In genomic region chr7:8143151-8143874, GRCh38 we compare ENCODE assay signal across 16 cellular contexts.
A peak's percentile ranks its signal among the peaks of the same experiment; 100 is the strongest.
DNase-seq lines count a peak whose midpoint lies in the region; ATAC-seq and TF ChIP-seq lines count a peak whose summit lies in the region.
"Had no signal": no experiment of that assay in that cellular context is flagged by ENCODE, and none has a peak within 500 bp of the region (broad histone marks: within the 10 kb centered on the region; RNA-seq: fewer than 3 reads in every experiment).

No MANE protein-coding gene starts in this region.

- peak; percentile 47 for ATAC-seq in HG03039 (IDR thresholded peaks at IDR 0.05; ENCODE audit: unreplicated experiment)
- no peak for ATAC-seq in Right ventricle myocardium superior (ENCODE audit: poor library complexity)
- ATAC-seq: mucosa of descending colon, sciatic nerve had no signal

- H2AFZ ChIP-seq in Karpas-422 (ENCODE audit: low read length): no peak overlapping the region

- DNase-seq in breast epithelium (ENCODE audit: low spot score in 2 of 2): no peak
- no peak for DNase-seq in MCF 10A (ENCODE audit: unreplicated experiment)
- DNase-seq in astrocyte of the hippocampus (ENCODE audit: low read depth, low spot score): peak; percentile 15
- DNase-seq in Right ventricle myocardium superior: no peak
- no peak for DNase-seq in Karpas-422
- DNase-seq in NCI-H510A treated with DMSO at 0.1 percent for 48 hours (lab: John Stamatoyannopoulos, UW): no peak
- DNase-seq: DMS79, mucosa of descending colon, NCI-H1092 treated with DMSO at 0.1 percent for 48 hours, NCI-H526 treated with DMSO at 0.1 percent for 48 hours, SK-N-SH, tibial artery had no signal

- H3K4me1 ChIP-seq in breast epithelium: no peaks in the 10 kb centered on the region
- peaks cover 3% of the 10 kb centered on the region for H3K4me1 ChIP-seq in thymus (ENCODE audit: control insufficient read depth, insufficient read depth, low read length)
- H3K4me1 ChIP-seq in Karpas-422 (ENCODE audit: low read length): no peaks in the 10 kb centered on the region
- H3K4me1 ChIP-seq: tibial artery had no signal

- H4K20me1 ChIP-seq in Karpas-422 (ENCODE audit: insufficient read depth, low read depth, low read length): no peaks in the 10 kb centered on the region

- H3K9me2 ChIP-seq in Karpas-422 (replicated peaks; ENCODE audit: insufficient read depth, low read length): no peaks in the 10 kb centered on the region
- H3K9me2 ChIP-seq: SK-N-SH had no signal

- H3K36me3 ChIP-seq in breast epithelium: no peaks in the 10 kb centered on the region
- no peaks in the 10 kb centered on the region for H3K36me3 ChIP-seq in thymus (ENCODE audit: control insufficient read depth, insufficient read depth)
- H3K36me3 ChIP-seq in Karpas-422 (ENCODE audit: insufficient read depth, low read length): no peaks in the 10 kb centered on the region
- H3K36me3 ChIP-seq: tibial artery had no signal

- H3K36me3 Mint-ChIP-seq in MCF 10A (ENCODE audit: insufficient read depth, unreplicated experiment): no peaks in the 10 kb centered on the region

- POLR2A ChIA-PET in MCF 10A (lab: Yijun Ruan, JAX): interaction anchor here (0.8 kb wide), 1 partner anchor 18 kb away, joined by 3 read pairs; no protein-coding TSS in a partner anchor

- H3K27ac ChIP-seq in breast epithelium (peak overlapping the region; percentile 3 to 35), thymus (ENCODE audit: low read depth) (peak overlapping the region; percentile 62), Karpas-422 (ENCODE audit: low read length) (no peak overlapping the region)
- H3K27ac ChIP-seq: HL-60, tibial artery had no signal

- no peak for TF ChIP-seq POLR2A in breast epithelium (IDR thresholded peaks at IDR 0.05)

- no peaks in the 10 kb centered on the region for H3K27me3 ChIP-seq in breast epithelium
- H3K27me3 ChIP-seq in thymus (ENCODE audit: control insufficient read depth, insufficient read depth): no peaks in the 10 kb centered on the region
- H3K27me3 ChIP-seq in Karpas-422 (ENCODE audit: low read length): no peaks in the 10 kb centered on the region
- H3K27me3 ChIP-seq: tibial artery had no signal

- H3K27me3 Mint-ChIP-seq in MCF 10A (ENCODE audit: insufficient read depth, unreplicated experiment): no peaks in the 10 kb centered on the region

- CTCF ChIA-PET in MCF 10A (lab: Yijun Ruan, JAX): interaction anchor here (0.8 kb wide), 1 partner anchor 13 kb away, joined by 3 read pairs; no protein-coding TSS in a partner anchor

- H3K9me3 ChIP-seq in breast epithelium (no peaks in the 10 kb centered on the region), thymus (ENCODE audit: control insufficient read depth) (no peaks in the 10 kb centered on the region), Karpas-422 (ENCODE audit: low read length) (no peaks in the 10 kb centered on the region)
- H3K9me3 ChIP-seq: mucosa of descending colon, SK-N-SH, tibial artery had no signal

- no peak overlapping the region for H3K4me3 ChIP-seq in breast epithelium
- no peak overlapping the region for H3K4me3 ChIP-seq in thymus (ENCODE audit: low read length)
- no peak overlapping the region for H3K4me3 ChIP-seq in Karpas-422 (ENCODE audit: low read length)
- H3K4me3 ChIP-seq: mucosa of descending colon, tibial artery had no signal

- H3K9ac ChIP-seq in Karpas-422 (ENCODE audit: low read length): no peak overlapping the region
- H3K9ac ChIP-seq: SK-N-SH had no signal

- no peak for TF ChIP-seq CTCF in breast epithelium (IDR thresholded peaks at IDR 0.05)
- TF ChIP-seq CTCF in MCF 10A (IDR thresholded peaks at IDR 0.05; ENCODE audit: unreplicated experiment): no peak

- WGBS in thymus: 86% methylated on average over 6 of the region's 6 CpGs

- no peak overlapping the region for H3K27ac Mint-ChIP-seq in MCF 10A (ENCODE audit: low read depth, unreplicated experiment)

- H3K4me3 Mint-ChIP-seq in MCF 10A (ENCODE audit: unreplicated experiment): no peak overlapping the region

- no peaks in the 10 kb centered on the region for H3K79me2 ChIP-seq in Karpas-422 (ENCODE audit: low read length)

- no peaks in the 10 kb centered on the region for H3K9me3 Mint-ChIP-seq in MCF 10A (ENCODE audit: unreplicated experiment)

- no TSS peak for BruUV-seq in MCF 10A (replicated peaks; lab: Mats Ljungman, UMichigan)

- no peak overlapping the region for H3K4me2 ChIP-seq in Karpas-422 (ENCODE audit: low read depth, low read length, poor library complexity, severe bottlenecking)
- H3K4me2 ChIP-seq: SK-N-SH had no signal

- intact Hi-C loops in breast epithelium (cut with DNase I; ENCODE audit: low total_unique reads): no loop called here
- intact Hi-C loops in MCF 10A (cut with micrococcal nuclease): no loop called here
- intact Hi-C loops in Right ventricle myocardium superior (cut with DNase I): no loop called here

- H3K4me1 Mint-ChIP-seq in MCF 10A (ENCODE audit: insufficient read depth, unreplicated experiment): no peaks in the 10 kb centered on the region
